In the genomic region with DNA sequence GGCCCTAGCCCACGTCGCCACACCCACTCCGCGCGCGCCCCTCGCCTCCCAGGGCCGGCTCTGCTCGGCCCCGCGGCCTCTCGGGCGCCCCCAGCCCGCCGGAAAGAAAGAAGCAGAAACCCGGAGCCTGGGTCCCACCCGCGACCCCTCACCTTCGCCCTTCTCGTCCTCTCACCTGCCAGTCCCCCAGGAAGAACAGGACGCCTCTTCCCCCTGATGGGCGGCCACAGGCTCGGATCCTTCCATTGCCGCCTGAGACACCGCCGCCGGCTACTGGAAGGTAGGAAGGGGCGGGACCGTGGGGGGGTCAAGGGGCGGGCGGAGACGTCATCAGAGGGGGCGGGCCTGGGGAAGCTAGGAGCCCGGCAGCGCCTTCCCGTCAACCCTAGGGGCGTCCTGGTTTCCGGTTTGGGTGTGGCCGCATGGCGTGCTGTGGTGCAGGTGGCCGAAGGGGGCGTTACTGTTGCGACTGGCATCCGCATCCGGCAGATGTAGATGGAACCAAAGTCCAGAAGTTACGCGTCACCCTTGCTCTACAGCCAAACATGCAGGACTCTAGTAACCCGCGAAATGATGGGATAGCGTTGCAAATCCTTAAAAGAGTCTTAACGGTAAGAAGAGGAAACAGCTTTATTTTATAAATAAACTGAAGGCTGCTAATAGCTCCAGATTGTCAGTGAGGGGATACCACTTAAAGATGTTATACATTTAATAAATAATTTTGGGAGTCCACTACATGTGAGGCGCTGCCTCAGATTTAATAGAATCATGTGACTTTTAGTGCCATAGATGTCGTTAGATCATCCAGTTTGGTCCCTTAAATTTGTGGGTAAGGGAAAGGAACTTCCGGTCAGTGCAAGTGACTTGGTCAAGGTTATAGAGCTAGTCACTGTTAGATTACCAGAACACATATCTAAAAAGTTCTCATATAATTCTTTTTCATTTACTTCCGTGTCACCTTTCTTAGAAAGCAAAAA, we compare ENCODE assay signal across 8 cellular contexts. TPM values are rescaled to one million over a fixed set of nuclear protein-coding genes. Genes with fewer than 3 reads are reported as not detected.
DNase-seq lines count a peak whose midpoint lies in the region; ATAC-seq and TF ChIP-seq lines count a peak whose summit lies in the region.

A gene (minus strand): TSS at position 282 of the 977 bp plus-strand sequence. CDS start 36 bp downstream, at position 246.

- H3K36me3 ChIP-seq in upper lobe of right lung = no peaks in the 10 kb centered on the region

- ATAC-seq in HG02884 (IDR thresholded peaks at IDR 0.05; ENCODE audit: unreplicated experiment) (peak; percentile 98), left cardiac atrium (peak; percentile 100), upper lobe of right lung (peak; percentile 100)

- DNase-seq in GM13977 (ENCODE audit: low spot score) = peak; percentile 96
- DNase-seq in NCI-H146 treated with DMSO at 0.1 percent for 48 hours (lab: John Stamatoyannopoulos, UW; ENCODE audit: unreplicated experiment) = peak; percentile 99
- peak; percentile 94 for DNase-seq in amniotic epithelial cell (ENCODE audit: low read depth)
- DNase-seq in left cardiac atrium = peak; percentile 98
- DNase-seq in posterior vena cava (ENCODE audit: low spot score) = peak; percentile 99
- DNase-seq in upper lobe of right lung = peak; percentile 98

- in situ Hi-C loops in GM13977 (cut with MboI; ENCODE audit: low pct_unique_long_range_greater_than_20kb, low sequenced_read_pairs, unreplicated experiment) = no loop called here

- TF ChIP-seq CTCF in GM13977 (IDR thresholded peaks at IDR 0.05; ENCODE audit: extremely low read depth, insufficient read depth, missing control alignments) (peak; percentile 60), upper lobe of right lung (IDR thresholded peaks at IDR 0.05) (peak; percentile 52)

- peak within 1 kb of the TSS; percentile 90 for H3K4me3 ChIP-seq in upper lobe of right lung

- intact Hi-C loops in T-helper 1 cell treated with Interleukin-12 subunit alpha and Interleukin-12 subunit beta and Interleukin-4 antibody, amounts not matched to agents 30 ng/mL and 1 ng/mL, for 36 hours (cut with micrococcal nuclease) = loop anchor here (1.0 to 2.0 kb wide), 9 partner anchors 14 to 649 kb away; a partner anchor contains a TSS
- intact Hi-C loops in left cardiac atrium (cut with DNase I) = loop anchor here in 1 of 2 donors (5.0 kb wide), 1 partner anchor 154 kb away; a partner anchor contains a TSS
- intact Hi-C loops in posterior vena cava (cut with DNase I) = no loop called here
- intact Hi-C loops in upper lobe of right lung (cut with DNase I) = no loop called here

- H3K27me3 ChIP-seq in upper lobe of right lung = no peaks in the 10 kb centered on the region

- H3K4me1 ChIP-seq in upper lobe of right lung = peaks cover 5% of the 10 kb centered on the region

- peak within 1 kb of the TSS; percentile 88 for H3K27ac ChIP-seq in upper lobe of right lung

- no peaks in the 10 kb centered on the region for H3K9me3 ChIP-seq in upper lobe of right lung

RNA-seq across cellular contexts. Expression of the gene that starts here (rescaled TPM):
- 75.8 and 91.7 TPM in 2 replicates for total RNA-seq in T-helper 1 cell treated with Interleukin-12 subunit alpha and Interleukin-12 subunit beta and Interleukin-4 antibody, amounts not matched to agents 30 ng/mL and 1 ng/mL, for 36 hours
- total RNA-seq in left cardiac atrium = 10 to 100 TPM; 23.1 to 32.5 TPM
- total RNA-seq in posterior vena cava = 10 to 100 TPM; 33.7 to 48.9 TPM
- 48.5 TPM for total RNA-seq in upper lobe of right lung

Comparison
In these comparisons a context has a peak if more than half of its experiments do, and no peak if none do; other contexts are left out.
1. Peak in every context shown above with its lines: DNase-seq, ATAC-seq, H3K4me3 ChIP-seq and H3K27ac ChIP-seq.